Comparison of ENCODE assay signal across 26 cellular contexts in genomic region chr1:36582066-36582755, GRCh38.
"Had no signal": no experiment of that assay in that cellular context is flagged by ENCODE, and none has a peak within 500 bp of the region (broad histone marks: within the 10 kb centered on the region; RNA-seq: fewer than 3 reads in every experiment).

No MANE protein-coding gene starts in this region.

- H3K4me3 Mint-ChIP-seq: activated naive CD4-positive, alpha-beta T cell treated with anti-CD3 and anti-CD28 coated beads for 36 hours; activated naive CD8-positive, alpha-beta T cell treated with anti-CD3 and anti-CD28 coated beads, Interleukin-2, amount 10 ng/mL, durations not matched to agents 7 days and 5 days; activated T-cell treated with anti-CD3 and anti-CD28 coated beads, Interleukin-2, amount 50 U/mL, for 72 hours; central memory CD8-positive, alpha-beta T cell; immature natural killer cell; natural killer cell had no signal

- H3K4me3 ChIP-seq: breast epithelium, left lung, ovary, skin epidermis, stomach, suprapubic skin, transverse colon had no signal

- H3K36me3 ChIP-seq: breast epithelium, left lung, neutrophil, ovary, stomach, suprapubic skin, transverse colon had no signal

- H3K4me1 ChIP-seq: breast epithelium, left lung, stomach, transverse colon had no signal

- H3K9me3 Mint-ChIP-seq: activated naive CD4-positive, alpha-beta T cell treated with anti-CD3 and anti-CD28 coated beads for 36 hours; activated naive CD8-positive, alpha-beta T cell treated with anti-CD3 and anti-CD28 coated beads, Interleukin-2, amount 10 ng/mL, durations not matched to agents 7 days and 5 days; activated T-cell treated with anti-CD3 and anti-CD28 coated beads, Interleukin-2, amount 50 U/mL, for 72 hours; central memory CD8-positive, alpha-beta T cell; immature natural killer cell; natural killer cell had no signal

- ATAC-seq: activated T-cell treated with anti-CD3 and anti-CD28 coated beads, Interleukin-2, amount 50 U/mL, for 72 hours; left lung; natural killer cell; right cardiac atrium had no signal

- H3K4me1 Mint-ChIP-seq: central memory CD8-positive, alpha-beta T cell; immature natural killer cell had no signal

- H3K27me3 ChIP-seq: ovary had no signal

- H3K36me3 Mint-ChIP-seq: activated naive CD8-positive, alpha-beta T cell treated with anti-CD3 and anti-CD28 coated beads, Interleukin-2, amount 10 ng/mL, durations not matched to agents 7 days and 5 days; immature natural killer cell; natural killer cell had no signal

- H3K27ac ChIP-seq: breast epithelium, left lung, neutrophil, ovary, skin epidermis, stomach, suprapubic skin, transverse colon had no signal

- H3K27ac Mint-ChIP-seq: activated naive CD4-positive, alpha-beta T cell treated with anti-CD3 and anti-CD28 coated beads for 36 hours; activated naive CD8-positive, alpha-beta T cell treated with anti-CD3 and anti-CD28 coated beads, Interleukin-2, amount 10 ng/mL, durations not matched to agents 7 days and 5 days; activated T-cell treated with anti-CD3 and anti-CD28 coated beads, Interleukin-2, amount 50 U/mL, for 72 hours; natural killer cell had no signal

- DNase-seq: activated CD4-positive, alpha-beta T cell treated with anti-CD3 and anti-CD28 coated beads for 4 hours; activated CD4-positive, alpha-beta T cell treated with anti-CD3 and anti-CD28 coated beads, Interleukin-2, amount 50 U/mL, for 48 hours; activated CD4-positive, CD25-positive, alpha-beta regulatory T cell; activated CD8-positive, alpha-beta memory T cell treated with anti-CD3 and anti-CD28 coated beads, Interleukin-2, amount 50 U/mL, for 48 hours; activated effector memory CD4-positive, alpha-beta T cell treated with Interleukin-2 at 50 U/mL for 16 hours; activated naive CD4-positive, alpha-beta T cell treated with anti-CD3 and anti-CD28 coated beads for 36 hours; activated naive CD8-positive, alpha-beta T cell treated with anti-CD3 and anti-CD28 coated beads, Interleukin-2, amount 10 ng/mL, durations not matched to agents 7 days and 5 days; activated T-cell treated with anti-CD3 and anti-CD28 coated beads, Interleukin-2, amount 50 U/mL, for 72 hours; amniotic stem cell; effector memory CD4-positive, alpha-beta T cell; foreskin melanocyte; immature natural killer cell; kidney glomerular epithelial cell; left lung; midbrain; natural killer cell; ovary; right cardiac atrium; stimulated activated CD4-positive, alpha-beta T cell treated with anti-CD3 and anti-CD28 coated beads, Interleukin-1b, Interleukin-23, amount 100 ng/mL, for 48 hours; stomach; transverse colon had no signal
